Comparison of ENCODE assay signal across 10 cellular contexts in genomic region chr11:110345756-110346155, GRCh38. TPM values are rescaled to one million over a fixed set of nuclear protein-coding genes. Genes with fewer than 3 reads are reported as not detected.
DNase-seq lines count a peak whose midpoint lies in the region; ATAC-seq and TF ChIP-seq lines count a peak whose summit lies in the region.
"Had no signal": no experiment of that assay in that cellular context is flagged by ENCODE, and none has a peak within 500 bp of the region (broad histone marks: within the 10 kb centered on the region; RNA-seq: fewer than 3 reads in every experiment).

No MANE protein-coding gene starts in this region.

- peak overlapping the region; percentile 83 for H3K4me3 Mint-ChIP-seq in natural killer cell treated with Interleukin-12 subunit alpha and Interleukin-12 subunit beta and Interleukin-15 and Interleukin-18, amount 100 ng/mL, for 72 hours
- no peak overlapping the region for H3K4me3 Mint-ChIP-seq in natural killer cell

- peak; percentile 69 to 72 for ATAC-seq in natural killer cell treated with Interleukin-12 subunit alpha and Interleukin-12 subunit beta and Interleukin-15 and Interleukin-18, amount 100 ng/mL, for 72 hours
- ATAC-seq in natural killer cell (no peak), HG02981 (IDR thresholded peaks at IDR 0.05; ENCODE audit: unreplicated experiment) (peak; percentile 39), GM18505 (IDR thresholded peaks at IDR 0.05; ENCODE audit: unreplicated experiment) (no peak)
- ATAC-seq in activated naive CD4-positive, alpha-beta T cell treated with anti-CD3 and anti-CD28 coated beads, Interleukin-2, amount 50 U/mL, for 72 hours, result peak; percentile 61 to 67

- no peak overlapping the region for H3K27ac ChIP-seq in ovary
- H3K27ac ChIP-seq: prostate gland had no signal

- peaks cover 54 to 60% of the 10 kb centered on the region in 2 donors for H3K4me1 Mint-ChIP-seq in natural killer cell treated with Interleukin-12 subunit alpha and Interleukin-12 subunit beta and Interleukin-15 and Interleukin-18, amount 100 ng/mL, for 72 hours (ENCODE audit: low read depth in 2 of 2)
- peaks cover 0 to 5% of the 10 kb centered on the region in 2 donors for H3K4me1 Mint-ChIP-seq in natural killer cell

- intact Hi-C loops in natural killer cell (cut with micrococcal nuclease), result no loop called here
- intact Hi-C loops in ovary (cut with DNase I), result no loop called here

- H3K36me3 ChIP-seq in ovary, result no peaks in the 10 kb centered on the region
- H3K36me3 ChIP-seq: prostate gland had no signal

- TF ChIP-seq EP300 in ovary (IDR thresholded peaks at IDR 0.05), result no peak

- no peaks in the 10 kb centered on the region for H3K27me3 ChIP-seq in ovary

- DNase-seq in natural killer cell treated with Interleukin-12 subunit alpha and Interleukin-12 subunit beta and Interleukin-15 and Interleukin-18, amount 100 ng/mL, for 72 hours (ENCODE audit: low spot score), result no peak
- no peak for DNase-seq in natural killer cell
- no peak for DNase-seq in activated naive CD4-positive, alpha-beta T cell treated with anti-CD3 and anti-CD28 coated beads, Interleukin-2, amount 50 U/mL, for 72 hours (ENCODE audit: low spot score in 2 of 2)
- DNase-seq in hippocampal formation (lab: John Stamatoyannopoulos, UW), result no peak
- DNase-seq in cerebellar cortex (ENCODE audit: low spot score), result no peak
- DNase-seq in ovary, result no peak
- DNase-seq: NCI-H82 had no signal

- TF ChIP-seq CTCF in natural killer cell (IDR thresholded peaks at IDR 0.05) (no peak), ovary (IDR thresholded peaks at IDR 0.05) (no peak)

- no peaks in the 10 kb centered on the region for H3K27me3 Mint-ChIP-seq in natural killer cell treated with Interleukin-12 subunit alpha and Interleukin-12 subunit beta and Interleukin-15 and Interleukin-18, amount 100 ng/mL, for 72 hours
- H3K27me3 Mint-ChIP-seq in natural killer cell (ENCODE audit: low read depth in 2 of 2), result peaks cover 0 to 2% of the 10 kb centered on the region in 2 donors

- H3K9me3 ChIP-seq in ovary, result no peaks in the 10 kb centered on the region
- H3K9me3 ChIP-seq: prostate gland had no signal

- 75 to 85% (median 85%) methylated on average over 3 of the region's 3 CpGs for WGBS in ovary, 3 donors

- H3K9me3 Mint-ChIP-seq in natural killer cell treated with Interleukin-12 subunit alpha and Interleukin-12 subunit beta and Interleukin-15 and Interleukin-18, amount 100 ng/mL, for 72 hours, result peaks cover 6% of the 10 kb centered on the region
- no peaks in the 10 kb centered on the region for H3K9me3 Mint-ChIP-seq in natural killer cell
- peaks cover 10 to 13% of the 10 kb centered on the region in 2 donors for H3K9me3 Mint-ChIP-seq in activated naive CD4-positive, alpha-beta T cell treated with anti-CD3 and anti-CD28 coated beads, Interleukin-2, amount 50 U/mL, for 72 hours

- no peaks in the 10 kb centered on the region for H3K4me1 ChIP-seq in ovary (ENCODE audit: insufficient read depth)
- H3K4me1 ChIP-seq: prostate gland had no signal

- peak overlapping the region; percentile 98 to 99 for H3K27ac Mint-ChIP-seq in natural killer cell treated with Interleukin-12 subunit alpha and Interleukin-12 subunit beta and Interleukin-15 and Interleukin-18, amount 100 ng/mL, for 72 hours
- H3K27ac Mint-ChIP-seq in natural killer cell, result no peak overlapping the region
- H3K27ac Mint-ChIP-seq in activated naive CD4-positive, alpha-beta T cell treated with anti-CD3 and anti-CD28 coated beads, Interleukin-2, amount 50 U/mL, for 72 hours, result peak overlapping the region; percentile 99

- no peak overlapping the region for H3K4me3 ChIP-seq in ovary
- H3K4me3 ChIP-seq: prostate gland had no signal

- no peak for TF ChIP-seq POLR2A in GM18505 (IDR thresholded peaks at IDR 0.05; ENCODE audit: borderline replicate concordance, extremely low read depth, insufficient read depth, insufficient read length)
- no peak for TF ChIP-seq POLR2A in ovary (IDR thresholded peaks at IDR 0.05)

- peaks cover 11% of the 10 kb centered on the region for H3K36me3 Mint-ChIP-seq in natural killer cell treated with Interleukin-12 subunit alpha and Interleukin-12 subunit beta and Interleukin-15 and Interleukin-18, amount 100 ng/mL, for 72 hours
- no peaks in the 10 kb centered on the region for H3K36me3 Mint-ChIP-seq in natural killer cell
- H3K36me3 Mint-ChIP-seq in activated naive CD4-positive, alpha-beta T cell treated with anti-CD3 and anti-CD28 coated beads, Interleukin-2, amount 50 U/mL, for 72 hours, result peaks cover 13 to 22% of the 10 kb centered on the region in 2 donors

RNA-seq across cellular contexts. Expression of gene RDX, which starts 49.3 kb away (rescaled TPM):
- total RNA-seq in natural killer cell treated with Interleukin-12 subunit alpha and Interleukin-12 subunit beta and Interleukin-15 and Interleukin-18, amount 100 ng/mL, for 72 hours, result 100 to 1,000 TPM in 1 of 2 donors, 10 to 100 TPM in 1; 78.0 to 161 TPM
- total RNA-seq in natural killer cell (10 to 100 TPM; 22.6 to 31.1 (median 25.9) TPM), ovary (100 to 1,000 TPM in 5 of 7 donors, 10 to 100 TPM in 2; 56.9 to 175 (median 126) TPM)
- total RNA-seq in activated naive CD4-positive, alpha-beta T cell treated with anti-CD3 and anti-CD28 coated beads, Interleukin-2, amount 50 U/mL, for 72 hours, result 10 to 100 TPM; 45.9 to 74.0 TPM
- 100 to 1,000 TPM in 1 of 2 donors, 10 to 100 TPM in 1; 40.0 to 144 TPM for polyA plus RNA-seq in ovary

Comparison
In these comparisons a context has a peak if more than half of its experiments do, and no peak if none do; other contexts are left out.
1. ATAC-seq: peak in natural killer cell treated with Interleukin-12 subunit alpha and Interleukin-12 subunit beta and Interleukin-15 and Interleukin-18, amount 100 ng/mL, for 72 hours (2 of 2), HG02981 (single experiment) and activated naive CD4-positive, alpha-beta T cell treated with anti-CD3 and anti-CD28 coated beads, Interleukin-2, amount 50 U/mL, for 72 hours (2 of 2); none in natural killer cell (0 of 3) and GM18505 (single experiment).
2. H3K27ac Mint-ChIP-seq: peak in natural killer cell treated with Interleukin-12 subunit alpha and Interleukin-12 subunit beta and Interleukin-15 and Interleukin-18, amount 100 ng/mL, for 72 hours (2 of 2) and activated naive CD4-positive, alpha-beta T cell treated with anti-CD3 and anti-CD28 coated beads, Interleukin-2, amount 50 U/mL, for 72 hours (2 of 2); none in natural killer cell (0 of 2).